ENCODE assay signal across 1 cellular context in genomic region chr18:30057398-30057797, GRCh38.
A peak's percentile ranks its signal among the peaks of the same experiment; 100 is the strongest.
TF ChIP-seq lines count a peak whose summit lies in the region.

No MANE protein-coding gene starts in this region.

TF ChIP-seq in WTC11, 78 proteins besides CTCF, POLR2A, EP300 and RAD21 (continued from another document):
- TF ChIP-seq, protein P1, sequence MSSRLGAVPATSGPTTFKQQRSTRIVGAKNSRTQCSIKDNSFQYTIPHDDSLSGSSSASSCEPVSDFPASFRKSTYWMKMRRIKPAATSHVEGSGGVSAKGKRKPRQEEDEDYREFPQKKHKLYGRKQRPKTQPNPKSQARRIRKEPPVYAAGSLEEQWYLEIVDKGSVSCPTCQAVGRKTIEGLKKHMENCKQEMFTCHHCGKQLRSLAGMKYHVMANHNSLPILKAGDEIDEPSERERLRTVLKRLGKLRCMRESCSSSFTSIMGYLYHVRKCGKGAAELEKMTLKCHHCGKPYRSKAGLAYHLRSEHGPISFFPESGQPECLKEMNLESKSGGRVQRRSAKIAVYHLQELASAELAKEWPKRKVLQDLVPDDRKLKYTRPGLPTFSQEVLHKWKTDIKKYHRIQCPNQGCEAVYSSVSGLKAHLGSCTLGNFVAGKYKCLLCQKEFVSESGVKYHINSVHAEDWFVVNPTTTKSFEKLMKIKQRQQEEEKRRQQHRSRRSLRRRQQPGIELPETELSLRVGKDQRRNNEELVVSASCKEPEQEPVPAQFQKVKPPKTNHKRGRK (CRISPR knock-in tag; IDR thresholded peaks at IDR 0.05; ENCODE audit: borderline replicate concordance) = peak; percentile 87; the same call in 1 of the 2 replicates
